29 cellular contexts compared by ENCODE assay signal in the genomic region with DNA sequence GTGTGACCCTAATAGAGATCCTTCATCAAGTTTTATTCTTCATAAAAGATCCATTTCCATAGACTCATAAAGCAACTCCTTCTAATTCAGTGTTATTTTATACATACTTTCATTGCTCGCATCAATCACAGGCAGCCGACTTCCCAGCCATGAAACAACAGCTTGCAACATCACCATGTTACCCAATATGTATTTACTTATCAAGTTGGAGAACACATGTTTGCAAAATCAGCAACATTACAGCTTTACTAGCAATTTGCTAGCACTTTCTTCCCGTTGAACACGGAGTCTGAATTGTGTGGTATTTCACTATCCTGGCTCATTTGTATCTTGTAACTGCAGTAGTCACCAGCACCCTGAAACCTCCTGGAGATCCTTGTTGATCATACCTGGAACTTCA.
DNase-seq lines count a peak whose midpoint lies in the region; ATAC-seq and TF ChIP-seq lines count a peak whose summit lies in the region.
"Had no signal": no experiment of that assay in that cellular context is flagged by ENCODE, and none has a peak within 500 bp of the region (broad histone marks: within the 10 kb centered on the region; RNA-seq: fewer than 3 reads in every experiment).

No MANE protein-coding gene starts in this region.

- ATAC-seq in HG02623 (IDR thresholded peaks at IDR 0.05; ENCODE audit: unreplicated experiment), result no peak
- ATAC-seq: activated CD8-positive, alpha-beta T cell treated with anti-CD3 and anti-CD28 coated beads for 36 hours; esophagus mucosa; left colon; naive thymus-derived CD8-positive, alpha-beta T cell; T-cell had no signal

- no peak for TF ChIP-seq POLR2A in esophagus muscularis mucosa (IDR thresholded peaks at IDR 0.05; ENCODE audit: low read depth)

- no peak for TF ChIP-seq EP300 in esophagus muscularis mucosa (IDR thresholded peaks at IDR 0.05)

- no peak overlapping the region for H3K27ac ChIP-seq in esophagus muscularis mucosa (replicated peaks in 1 of 4)
- H3K27ac ChIP-seq: adrenal gland, brain microvascular endothelial cell, Peyer's patch, SJCRH30, testis, vagina had no signal

- no peaks in the 10 kb centered on the region for H3K9me3 ChIP-seq in esophagus muscularis mucosa
- H3K9me3 ChIP-seq: adrenal gland, Peyer's patch, SJCRH30, testis, vagina had no signal

- H3K4me3 ChIP-seq in foreskin fibroblast (ENCODE audit: low read depth in 1 of 2, low read length in 2 of 2) (no peak overlapping the region), skeletal muscle cell (ENCODE audit: low read depth, low read length) (no peak overlapping the region), esophagus muscularis mucosa (no peak overlapping the region)
- H3K4me3 ChIP-seq: adrenal gland, Peyer's patch, SJCRH30, testis, vagina had no signal

- no peaks in the 10 kb centered on the region for H3K27me3 ChIP-seq in esophagus muscularis mucosa
- H3K27me3 ChIP-seq: adrenal gland, brain microvascular endothelial cell, Peyer's patch, SJCRH30, testis, vagina had no signal

- TF ChIP-seq CTCF in foreskin fibroblast (IDR thresholded peaks at IDR 0.05; ENCODE audit: low read depth, low read length) (no peak), esophagus muscularis mucosa (IDR thresholded peaks at IDR 0.05) (no peak)

- H3K4me1 ChIP-seq in esophagus muscularis mucosa, result no peaks in the 10 kb centered on the region
- H3K4me1 ChIP-seq: adrenal gland, Peyer's patch, SJCRH30, testis, vagina had no signal

- H3K36me3 ChIP-seq in esophagus muscularis mucosa, result no peaks in the 10 kb centered on the region
- H3K36me3 ChIP-seq: adrenal gland, brain microvascular endothelial cell, Peyer's patch, SJCRH30, vagina had no signal

- 86% methylated on average over 4 of the region's 4 CpGs for WGBS in esophagus muscularis mucosa

- DNase-seq in EH (ENCODE audit: low read depth), result peak; percentile 43
- peak; percentile 29 for DNase-seq in amniotic epithelial cell (ENCODE audit: low read depth)
- peak; percentile 32 to 47 for DNase-seq in foreskin fibroblast
- peak; percentile 18 for DNase-seq in skeletal muscle cell (ENCODE audit: low read depth)
- no peak for DNase-seq in kidney glomerular epithelial cell (lab: John Stamatoyannopoulos, UW)
- no peak for DNase-seq in stimulated activated CD8-positive, alpha-beta memory T cell treated with anti-CD3 and anti-CD28 coated beads, Interleukin-4, amount 100 ng/mL, for 48 hours
- no peak for DNase-seq in esophagus muscularis mucosa (ENCODE audit: extremely low spot score)
- DNase-seq: activated CD4-positive, CD25-positive, alpha-beta regulatory T cell treated with anti-CD3 and anti-CD28 coated beads, Interleukin-2, amount 50 U/mL, for 72 hours; activated CD8-positive, alpha-beta T cell treated with anti-CD3 and anti-CD28 coated beads for 36 hours; activated gamma-delta T cell treated with Interleukin-2 at 50 U/mL for 16 hours; brain microvascular endothelial cell; CD4-positive, alpha-beta T cell; effector memory CD4-positive, alpha-beta T cell; HFFc6; left colon; midbrain; naive thymus-derived CD8-positive, alpha-beta T cell; NCI-H146; NK-92 treated with Interleukin-12 subunit alpha and Interleukin-12 subunit beta, amount 100 ng/mL, for 24 hours; Peyer's patch; SJCRH30; stimulated activated CD4-positive, alpha-beta T cell treated with anti-CD3 and anti-CD28 coated beads, Interleukin-4, amount 100 ng/mL, for 1 hour; stimulated activated naive CD4-positive, alpha-beta T cell; T-cell; testis had no signal

- intact Hi-C loops in esophagus muscularis mucosa (cut with DNase I), result no loop called here

Comparison
In these comparisons a context has a peak if more than half of its experiments do, and no peak if none do; other contexts are left out.
1. DNase-seq: peak in EH (single experiment), amniotic epithelial cell (single experiment), foreskin fibroblast (2 of 2) and skeletal muscle cell (single experiment); none in kidney glomerular epithelial cell (single experiment), stimulated activated CD8-positive, alpha-beta memory T cell treated with anti-CD3 and anti-CD28 coated beads, Interleukin-4, amount 100 ng/mL, for 48 hours (single experiment) and esophagus muscularis mucosa (single experiment).